Comparison of ENCODE assay signal across 8 cellular contexts in genomic region chr7:74206589-74207120, GRCh38. TPM values are rescaled to one million over a fixed set of nuclear protein-coding genes. Genes with fewer than 3 reads are reported as not detected.
DNase-seq lines count a peak whose midpoint lies in the region; ATAC-seq and TF ChIP-seq lines count a peak whose summit lies in the region.

No MANE protein-coding gene starts in this region.

- 14% methylated on average over 22 of the region's 23 CpGs for WGBS in mammary epithelial cell (ENCODE audit: low coverage, missing lambda C conversion rate)

- BruUV-seq in mammary epithelial cell (replicated peaks; lab: Mats Ljungman, UMichigan): no TSS peak

- H3K36me3 ChIP-seq in BE2C: no peaks in the 10 kb centered on the region
- H3K36me3 ChIP-seq in mammary epithelial cell (ENCODE audit: insufficient read depth, low read length): no peaks in the 10 kb centered on the region

- in situ Hi-C loops in mammary epithelial cell (cut with MboI; ENCODE audit: low sequenced_read_pairs in 2 of 2): loop anchor here (5.0 to 10.0 kb wide), 3 partner anchors 142 to 196 kb away; no protein-coding TSS in a partner anchor

- no peak overlapping the region for H2AFZ ChIP-seq in mammary epithelial cell (ENCODE audit: low read depth, low read length)

- no peak overlapping the region for H3K27ac ChIP-seq in mammary epithelial cell (ENCODE audit: insufficient read depth, low read depth, low read length)

- CTCF ChIA-PET in mammary epithelial cell (lab: Charles Lee; ENCODE audit: low non-redundant PET): interaction anchor here (0.7 to 1.7 kb wide), 4 partner anchors 14 to 194 kb away, joined by 3 to 13 read pairs (median 4); no protein-coding TSS in a partner anchor

- peak; percentile 35 for ATAC-seq in GM21381 (IDR thresholded peaks at IDR 0.05; ENCODE audit: unreplicated experiment)
- ATAC-seq in HG02852 (IDR thresholded peaks at IDR 0.05; ENCODE audit: unreplicated experiment): no peak

- H3K4me3 ChIP-seq in BE2C (ENCODE audit: low read depth, low read length) (peak overlapping the region; percentile 7; the same call in 1 of the 2 replicates), mammary epithelial cell (replicated peaks in 1 of 3; ENCODE audit: insufficient read depth in 1 of 3, low read depth in 2 of 3, low read length in 3 of 3) (peak overlapping the region in 1 of 3 experiments; percentile 20)

- H3K79me2 ChIP-seq in mammary epithelial cell (ENCODE audit: insufficient read depth, low read length): no peaks in the 10 kb centered on the region

- dilution Hi-C loops in mammary epithelial cell (cut with HindIII; ENCODE audit: low sequenced_read_pairs): no loop called here

- DNase-seq in BE2C (peak; percentile 84), NCI-H2107 (lab: John Stamatoyannopoulos, UW) (peak; percentile 32), mammary epithelial cell (peak; percentile 52), islet precursor cell (peak; percentile 92)
- DNase-seq in activated CD4-positive, CD25-positive, alpha-beta regulatory T cell (lab: John Stamatoyannopoulos, UW): peak; percentile 58 to 77 (median 68)
- peak; percentile 85 for DNase-seq in stimulated activated CD4-positive, alpha-beta T cell treated with anti-CD3 and anti-CD28 coated beads, Interleukin-15, amount 100 ng/mL, for 24 hours

- no peaks in the 10 kb centered on the region for H4K20me1 ChIP-seq in mammary epithelial cell (ENCODE audit: insufficient read depth, low read length)

- peaks cover 10% of the 10 kb centered on the region for H3K27me3 ChIP-seq in BE2C
- H3K27me3 ChIP-seq in mammary epithelial cell (ENCODE audit: insufficient read depth, low read length): no peaks in the 10 kb centered on the region

- intact Hi-C loops in mammary epithelial cell (cut with micrococcal nuclease): loop anchor here (1.0 to 5.0 kb wide), 4 partner anchors 46 to 195 kb away; partner anchors contain the start of gene RFC2

- H3K4me1 ChIP-seq in BE2C (peaks cover 4% of the 10 kb centered on the region; the same call in 1 of the 2 replicates), mammary epithelial cell (ENCODE audit: insufficient read depth, low read length) (peaks cover 13% of the 10 kb centered on the region)

- H3K9ac ChIP-seq in mammary epithelial cell (ENCODE audit: insufficient read depth, low read length): no peak overlapping the region

- TF ChIP-seq CTCF in BE2C (IDR thresholded peaks at IDR 0.05; ENCODE audit: low read depth, low read length): peak; percentile 95
- peak; percentile 76 to 95 for TF ChIP-seq CTCF in mammary epithelial cell (conservative IDR thresholded peaks at IDR 0.05 in 1 of 2, IDR thresholded peaks at IDR 0.05 in 1 of 2; ENCODE audit: extremely low read depth in 1 of 2, insufficient read depth in 1 of 2, low read depth in 1 of 2, low read length in 2 of 2)

- peak overlapping the region; percentile 64 for H3K4me2 ChIP-seq in mammary epithelial cell (ENCODE audit: insufficient read depth, low read depth, low read length)

- H3K9me3 ChIP-seq in BE2C (no peaks in the 10 kb centered on the region), mammary epithelial cell (replicated peaks; ENCODE audit: insufficient read depth, low read length) (no peaks in the 10 kb centered on the region)

RNA-seq across cellular contexts. Expression of gene LAT2, which starts 3.2 kb away (rescaled TPM):
- 4.5 TPM for polyA plus RNA-seq in BE2C (2012; ENCODE audit: insufficient read depth, insufficient read length, low read depth)
- total RNA-seq in mammary epithelial cell: 1 to 10 TPM in 1 of 2 donors, under 1 TPM in 1; 0.17 to 1.6 TPM
- polyA plus RNA-seq in mammary epithelial cell: 1.2 TPM
- not detected for polyA minus RNA-seq in mammary epithelial cell

RNA-seq across cellular contexts. Expression of gene EIF4H, which starts 32.5 kb away (rescaled TPM):
- polyA plus RNA-seq in BE2C (2012; ENCODE audit: insufficient read depth, insufficient read length, low read depth): 286 TPM
- total RNA-seq in mammary epithelial cell: 100 to 1,000 TPM; 252 to 365 TPM
- polyA plus RNA-seq in mammary epithelial cell: 300 TPM
- 345 TPM for polyA minus RNA-seq in mammary epithelial cell

RNA-seq across cellular contexts. Expression of gene RFC2, which starts 47.5 kb away (rescaled TPM):
- 47.7 TPM for polyA plus RNA-seq in BE2C (2012; ENCODE audit: insufficient read depth, insufficient read length, low read depth)
- total RNA-seq in mammary epithelial cell: 10 to 100 TPM; 15.0 to 43.9 TPM
- polyA plus RNA-seq in mammary epithelial cell: 50.2 TPM
- 36.8 TPM for polyA minus RNA-seq in mammary epithelial cell

Comparison
In these comparisons a context has a peak if more than half of its experiments do, and no peak if none do; other contexts are left out.
1. DNase-seq: peak in every context shown above with its lines; median percentile 92 in islet precursor cell; 85 in stimulated activated CD4-positive, alpha-beta T cell treated with anti-CD3 and anti-CD28 coated beads, Interleukin-15, amount 100 ng/mL, for 24 hours; 84 in BE2C; 68 in activated CD4-positive, CD25-positive, alpha-beta regulatory T cell; 52 in mammary epithelial cell; 32 in NCI-H2107.